19 cellular contexts compared by ENCODE assay signal in the genomic region with DNA sequence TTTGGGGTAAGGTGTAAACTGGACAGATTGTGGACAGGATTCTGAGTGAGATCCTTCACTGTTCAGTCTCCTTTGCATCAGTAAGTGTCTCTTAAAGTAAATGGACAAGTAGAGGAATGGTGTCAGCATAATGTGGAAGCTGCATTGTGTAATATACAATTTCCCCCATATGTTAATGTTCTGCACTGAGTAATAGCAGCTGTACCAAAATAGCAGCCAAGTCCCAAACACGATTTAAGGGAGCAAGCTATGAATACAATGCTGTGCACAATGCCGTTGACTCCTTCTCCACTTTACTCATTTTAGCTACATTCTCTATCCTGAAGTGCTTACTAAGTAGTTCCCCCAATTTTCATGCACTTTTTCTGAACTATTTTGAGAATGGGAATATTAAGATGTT.
"Had no signal": no experiment of that assay in that cellular context is flagged by ENCODE, and none has a peak within 500 bp of the region (broad histone marks: within the 10 kb centered on the region; RNA-seq: fewer than 3 reads in every experiment).

No MANE protein-coding gene starts in this region.

- ATAC-seq: activated CD8-positive, alpha-beta T cell treated with anti-CD3 and anti-CD28 coated beads for 36 hours; activated naive CD4-positive, alpha-beta T cell treated with anti-CD3 and anti-CD28 coated beads, Interleukin-2, amount 50 U/mL, for 72 hours; activated T-cell treated with anti-CD3 and anti-CD28 coated beads, Interleukin-2, amount 50 U/mL, for 4 hours; body of pancreas; left lobe of liver; pancreas; WTC11 had no signal

- H3K27ac Mint-ChIP-seq: activated CD8-positive, alpha-beta T cell treated with anti-CD3 and anti-CD28 coated beads for 36 hours; activated naive CD4-positive, alpha-beta T cell treated with anti-CD3 and anti-CD28 coated beads, Interleukin-2, amount 50 U/mL, for 72 hours; naive B cell; WTC11 had no signal

- H3K4me3 Mint-ChIP-seq: activated CD8-positive, alpha-beta T cell treated with anti-CD3 and anti-CD28 coated beads for 36 hours; activated T-cell treated with anti-CD3 and anti-CD28 coated beads, Interleukin-2, amount 50 U/mL, for 4 hours; naive B cell; WTC11 had no signal

- H3K9me3 Mint-ChIP-seq: activated CD8-positive, alpha-beta T cell treated with anti-CD3 and anti-CD28 coated beads for 36 hours; activated naive CD4-positive, alpha-beta T cell treated with anti-CD3 and anti-CD28 coated beads, Interleukin-2, amount 50 U/mL, for 72 hours; activated T-cell treated with anti-CD3 and anti-CD28 coated beads, Interleukin-2, amount 50 U/mL, for 4 hours; naive B cell had no signal

- H3K36me3 Mint-ChIP-seq: activated naive CD4-positive, alpha-beta T cell treated with anti-CD3 and anti-CD28 coated beads, Interleukin-2, amount 50 U/mL, for 72 hours; naive B cell; WTC11 had no signal

- H3K4me3 ChIP-seq: body of pancreas, colonic mucosa, esophagus squamous epithelium, pancreas, stomach, thoracic aorta had no signal

- H3K4me1 Mint-ChIP-seq: naive B cell, WTC11 had no signal

- DNase-seq: activated CD4-positive, alpha-beta T cell treated with anti-CD3 and anti-CD28 coated beads for 48 hours; activated CD8-positive, alpha-beta T cell treated with anti-CD3 and anti-CD28 coated beads for 36 hours; activated effector memory CD4-positive, alpha-beta T cell treated with anti-CD3 and anti-CD28 coated beads, Interleukin-2, amount 50 U/mL, for 16 hours; activated T-cell treated with anti-CD3 and anti-CD28 coated beads, Interleukin-2, amount 50 U/mL, for 4 hours; amniotic stem cell; body of pancreas; central memory CD4-positive, alpha-beta T cell; colonic mucosa; esophagus squamous epithelium; mammary epithelial cell; naive B cell; pancreas; stimulated activated CD4-positive, alpha-beta T cell treated with anti-CD3 and anti-CD28 coated beads, Interleukin-1b, Interleukin-23, amount 100 ng/mL, for 48 hours; stomach; T-helper 2 cell had no signal
